19 cellular contexts compared by ENCODE assay signal in genomic region chr10:122132882-122133634, GRCh38.
A peak's percentile ranks its signal among the peaks of the same experiment; 100 is the strongest.
DNase-seq lines count a peak whose midpoint lies in the region; ATAC-seq and TF ChIP-seq lines count a peak whose summit lies in the region.
"Had no signal": no experiment of that assay in that cellular context is flagged by ENCODE, and none has a peak within 500 bp of the region (broad histone marks: within the 10 kb centered on the region; RNA-seq: fewer than 3 reads in every experiment).

No MANE protein-coding gene starts in this region.

- in situ Hi-C loops in G401 (cut with HindIII; ENCODE audit: low sequenced_read_pairs) = no loop called here

- CTCF ChIA-PET in WTC11 (lab: Charles Lee) = interaction anchor here (1.0 to 1.4 kb wide), 3 partner anchors 9 to 81 kb away, joined by 3 to 8 read pairs (median 3); no protein-coding TSS in a partner anchor

- TF ChIP-seq CTCF in GM23338 (conservative IDR thresholded peaks at IDR 0.05; ENCODE audit: low read depth in 2 of 2) = no peak
- TF ChIP-seq CTCF in WTC11 (IDR thresholded peaks at IDR 0.05) = no peak
- no peak for TF ChIP-seq CTCF in right atrium auricular region (IDR thresholded peaks at IDR 0.05)
- TF ChIP-seq CTCF in psoas muscle (IDR thresholded peaks at IDR 0.05) = no peak
- TF ChIP-seq CTCF in endothelial cell (IDR thresholded peaks at IDR 0.05; ENCODE audit: unreplicated experiment) = no peak

- no peaks in the 10 kb centered on the region for H3K9me3 ChIP-seq in right atrium auricular region
- H3K9me3 ChIP-seq in psoas muscle = no peaks in the 10 kb centered on the region
- H3K9me3 ChIP-seq: Caco-2 had no signal

- DNase-seq in GM23338 (ENCODE audit: low spot score) (no peak), WTC11 (ENCODE audit: low spot score) (no peak), right atrium auricular region (ENCODE audit: low spot score) (no peak), psoas muscle (no peak), endothelial cell (ENCODE audit: low spot score) (no peak), G401 (ENCODE audit: low spot score) (no peak)
- no peak for DNase-seq in activated effector memory CD4-positive, alpha-beta T cell treated with anti-CD3 and anti-CD28 coated beads, Interleukin-2, amount 50 U/mL, for 16 hours
- DNase-seq: activated CD4-positive, alpha-beta T cell treated with anti-CD3 and anti-CD28 coated beads, Interleukin-2, amount 50 U/mL, for 48 hours; activated naive CD4-positive, alpha-beta T cell treated with anti-CD3 and anti-CD28 coated beads, Interleukin-2, amount 10 ng/mL, durations not matched to agents 7 days and 5 days; activated T-cell treated with anti-CD3 and anti-CD28 coated beads, Interleukin-2, amount 50 U/mL, for 1 hour; Caco-2; KBM-7; NCI-H1105; NCI-H2171; NCI-H748 treated with DMSO at 0.1 percent for 48 hours; stimulated activated CD4-positive, alpha-beta T cell treated with anti-CD3 and anti-CD28 coated beads, Interleukin-2, amount 100 ng/mL, for 24 hours had no signal

- H3K27me3 ChIP-seq in GM23338 (ENCODE audit: insufficient read depth) (no peaks in the 10 kb centered on the region), right atrium auricular region (no peaks in the 10 kb centered on the region), psoas muscle (ENCODE audit: insufficient read depth in 3 of 3, low read length in 2 of 3) (no peaks in the 10 kb centered on the region)

- no peaks in the 10 kb centered on the region for H3F3A ChIP-seq in GM23338 (replicated peaks; ENCODE audit: low read depth)

- H3K4me2 ChIP-seq in GM23338 = peak overlapping the region; percentile 73

- ATAC-seq in GM23338 = no peak
- ATAC-seq in WTC11 = no peak
- no peak for ATAC-seq in psoas muscle
- no peak for ATAC-seq in GM21367 (IDR thresholded peaks at IDR 0.05; ENCODE audit: unreplicated experiment)

- no peaks in the 10 kb centered on the region for H3K9me2 ChIP-seq in GM23338 (ENCODE audit: insufficient read depth)

- H3K36me3 Mint-ChIP-seq in GM23338 (ENCODE audit: low read depth) = peaks cover 39% of the 10 kb centered on the region
- no peaks in the 10 kb centered on the region for H3K36me3 Mint-ChIP-seq in WTC11
- H3K36me3 Mint-ChIP-seq in endothelial cell (ENCODE audit: low read depth, unreplicated experiment) = peaks cover 4% of the 10 kb centered on the region
- H3K36me3 Mint-ChIP-seq: activated naive CD4-positive, alpha-beta T cell treated with anti-CD3 and anti-CD28 coated beads, Interleukin-2, amount 10 ng/mL, durations not matched to agents 7 days and 5 days had no signal

- H3K27me3 Mint-ChIP-seq in GM23338 (ENCODE audit: insufficient read depth, low read depth, poor library complexity) (peaks cover 8% of the 10 kb centered on the region), WTC11 (ENCODE audit: low read depth) (no peaks in the 10 kb centered on the region), endothelial cell (ENCODE audit: unreplicated experiment) (peaks cover 2% of the 10 kb centered on the region)
- H3K27me3 Mint-ChIP-seq: activated naive CD4-positive, alpha-beta T cell treated with anti-CD3 and anti-CD28 coated beads, Interleukin-2, amount 10 ng/mL, durations not matched to agents 7 days and 5 days had no signal

- H3K27ac ChIP-seq in GM23338 (ENCODE audit: low read depth) (peak overlapping the region; percentile 59; the same call in 1 of the 2 replicates), right atrium auricular region (peak overlapping the region; percentile 30 to 88), psoas muscle (peak overlapping the region; percentile 61)
- H3K27ac ChIP-seq: epithelial cell of prostate had no signal

- H3K4me3 Mint-ChIP-seq in GM23338 (peak overlapping the region; percentile 28; the same call in 1 of the 3 replicates), WTC11 (no peak overlapping the region), endothelial cell (ENCODE audit: unreplicated experiment) (no peak overlapping the region)
- H3K4me3 Mint-ChIP-seq: activated naive CD4-positive, alpha-beta T cell treated with anti-CD3 and anti-CD28 coated beads, Interleukin-2, amount 10 ng/mL, durations not matched to agents 7 days and 5 days; dendritic cell treated with granulocyte-macrophage colony-stimulating factor and Interleukin-4, amounts not matched to agents 40 ng/mL and 50 ng/mL, for 4 days had no signal

- intact Hi-C loops in psoas muscle (cut with DNase I) = no loop called here

- 61 to 70% (median 68%) methylated on average over 12 of the region's 12 CpGs for WGBS in psoas muscle, 3 donors

- H3K27ac Mint-ChIP-seq in GM23338 (peak overlapping the region; percentile 80), WTC11 (peak overlapping the region; percentile 88), endothelial cell (ENCODE audit: unreplicated experiment) (no peak overlapping the region)
- H3K27ac Mint-ChIP-seq: activated naive CD4-positive, alpha-beta T cell treated with anti-CD3 and anti-CD28 coated beads, Interleukin-2, amount 10 ng/mL, durations not matched to agents 7 days and 5 days; dendritic cell treated with granulocyte-macrophage colony-stimulating factor and Interleukin-4, amounts not matched to agents 40 ng/mL and 50 ng/mL, for 4 days had no signal

- H3K79me2 ChIP-seq in GM23338 (replicated peaks; ENCODE audit: insufficient read depth) = peaks cover 10% of the 10 kb centered on the region; the same call in 1 of the 2 replicates

- H3K36me3 ChIP-seq in GM23338 (ENCODE audit: insufficient read depth) (no peaks in the 10 kb centered on the region; the same call in 1 of the 2 replicates), right atrium auricular region (peaks cover 40% of the 10 kb centered on the region), psoas muscle (ENCODE audit: insufficient read depth in 1 of 2, low read depth in 1 of 2) (peaks cover 6 to 61% of the 10 kb centered on the region in 2 donors)

- H3K4me3 ChIP-seq in GM23338 (no peak overlapping the region), right atrium auricular region (no peak overlapping the region), psoas muscle (no peak overlapping the region)

- H3K9me3 Mint-ChIP-seq in GM23338 (no peaks in the 10 kb centered on the region), WTC11 (no peaks in the 10 kb centered on the region), endothelial cell (ENCODE audit: unreplicated experiment) (no peaks in the 10 kb centered on the region)
- H3K9me3 Mint-ChIP-seq: activated naive CD4-positive, alpha-beta T cell treated with anti-CD3 and anti-CD28 coated beads, Interleukin-2, amount 10 ng/mL, durations not matched to agents 7 days and 5 days; dendritic cell treated with granulocyte-macrophage colony-stimulating factor and Interleukin-4, amounts not matched to agents 40 ng/mL and 50 ng/mL, for 4 days had no signal

- no peak overlapping the region for H2AFZ ChIP-seq in GM23338

- H3K4me1 ChIP-seq in GM23338 (ENCODE audit: insufficient read depth) = peaks cover 14% of the 10 kb centered on the region
- H3K4me1 ChIP-seq in right atrium auricular region = peaks cover 0 to 78% of the 10 kb centered on the region in 2 donors
- H3K4me1 ChIP-seq in psoas muscle = peaks cover 40% of the 10 kb centered on the region

- H4K20me1 ChIP-seq in GM23338 (replicated peaks; ENCODE audit: insufficient read depth) = no peaks in the 10 kb centered on the region; the same call in 1 of the 2 replicates

- POLR2A ChIA-PET in WTC11 (lab: Charles Lee) = interaction anchor here (0.6 to 0.7 kb wide), 2 partner anchors 73 to 172 kb away, joined by 3 read pairs; no protein-coding TSS in a partner anchor

- H3K4me1 Mint-ChIP-seq in GM23338 (peaks cover 31% of the 10 kb centered on the region), WTC11 (peaks cover 25% of the 10 kb centered on the region), endothelial cell (ENCODE audit: unreplicated experiment) (no peaks in the 10 kb centered on the region)
- H3K4me1 Mint-ChIP-seq: activated naive CD4-positive, alpha-beta T cell treated with anti-CD3 and anti-CD28 coated beads, Interleukin-2, amount 10 ng/mL, durations not matched to agents 7 days and 5 days had no signal

TF ChIP-seq in WTC11, 78 proteins besides CTCF, POLR2A, EP300 and RAD21 (continues in another document):
- no peak for TF ChIP-seq ATF1 (CRISPR knock-in tag; IDR thresholded peaks at IDR 0.05)
- TF ChIP-seq ZNF219 (CRISPR knock-in tag; IDR thresholded peaks at IDR 0.05; ENCODE audit: borderline replicate concordance) = no peak
- no peak for TF ChIP-seq ZSCAN18 (CRISPR knock-in tag; IDR thresholded peaks at IDR 0.05)
- TF ChIP-seq EMX1 (CRISPR knock-in tag; IDR thresholded peaks at IDR 0.05) = no peak
- TF ChIP-seq IRF2 (CRISPR knock-in tag; IDR thresholded peaks at IDR 0.05; ENCODE audit: borderline replicate concordance, low read depth) = no peak
- TF ChIP-seq FOXP4 (CRISPR knock-in tag; IDR thresholded peaks at IDR 0.05) = no peak
- TF ChIP-seq TEAD4 (CRISPR knock-in tag; IDR thresholded peaks at IDR 0.05) = no peak
- TF ChIP-seq ZNF671 (CRISPR knock-in tag; IDR thresholded peaks at IDR 0.05) = no peak
- no peak for TF ChIP-seq CREB1 (CRISPR knock-in tag; IDR thresholded peaks at IDR 0.05)
- no peak for TF ChIP-seq ETV6 (CRISPR knock-in tag; IDR thresholded peaks at IDR 0.05)
